28 cellular contexts compared by ENCODE assay signal in genomic region chr15:100211855-100212850, GRCh38.
DNase-seq lines count a peak whose midpoint lies in the region; ATAC-seq, FAIRE-seq and TF ChIP-seq lines count a peak whose summit lies in the region.
"Had no signal": no experiment of that assay in that cellular context is flagged by ENCODE, and none has a peak within 500 bp of the region (broad histone marks: within the 10 kb centered on the region; RNA-seq: fewer than 3 reads in every experiment).

No MANE protein-coding gene starts in this region.

- TF ChIP-seq RAD21 in HepG2 (CRISPR knock-in tag; IDR thresholded peaks at IDR 0.05): no peak

- H3K27me3 ChIP-seq in HUES48 (ENCODE audit: control insufficient read depth, insufficient read depth, low read length) (no peaks in the 10 kb centered on the region), bronchial epithelial cell (ENCODE audit: control insufficient read depth, insufficient read depth, low read length) (no peaks in the 10 kb centered on the region), HepG2 (ENCODE audit: control insufficient read depth in 1 of 2, insufficient read depth in 2 of 2, low read length in 2 of 2) (peaks cover 0 to 3% of the 10 kb centered on the region in 2 experiments; a peak in 1 of 5 replicates), prostate gland (replicated peaks; ENCODE audit: insufficient read depth) (no peaks in the 10 kb centered on the region), ascending aorta (no peaks in the 10 kb centered on the region)
- H3K27me3 ChIP-seq: upper lobe of left lung had no signal

- H3K4me1 Mint-ChIP-seq in progenitor cell of endocrine pancreas (ENCODE audit: low read depth) (peaks cover 11% of the 10 kb centered on the region), glutamatergic neuron (ENCODE audit: low read depth, unreplicated experiment) (peaks cover 2% of the 10 kb centered on the region)

- peak overlapping the region; percentile 75 for H3K4me2 ChIP-seq in HepG2 (ENCODE audit: low read depth, low read length)

- TF ChIP-seq CTCF in bronchial epithelial cell (IDR thresholded peaks at IDR 0.05; ENCODE audit: insufficient read depth, low read length, severe bottlenecking) (no peak), HepG2 (CRISPR knock-in tag; IDR thresholded peaks at IDR 0.05) (no peak), progenitor cell of endocrine pancreas (IDR thresholded peaks at IDR 0.05; ENCODE audit: unreplicated experiment) (no peak), prostate gland (IDR thresholded peaks at IDR 0.05) (no peak), glutamatergic neuron (IDR thresholded peaks at IDR 0.05; ENCODE audit: partially characterized antibody, unreplicated experiment) (no peak), ascending aorta (IDR thresholded peaks at IDR 0.05) (no peak)

- H3K4me1 ChIP-seq in HUES48 (ENCODE audit: control insufficient read depth, insufficient read depth, low read length) (peaks cover 7% of the 10 kb centered on the region), HepG2 (ENCODE audit: insufficient read depth, low read length) (peaks cover 49% of the 10 kb centered on the region), prostate gland (replicated peaks) (no peaks in the 10 kb centered on the region), ascending aorta (peaks cover 3 to 17% of the 10 kb centered on the region in 2 donors)

- H3K4me3 ChIP-seq in HUES48 (ENCODE audit: low read depth, low read length): no peak overlapping the region
- no peak overlapping the region for H3K4me3 ChIP-seq in bronchial epithelial cell (ENCODE audit: low read depth, low read length)
- peak overlapping the region; percentile 3 to 38 (median 22); a peak in 3 of 6 replicates for H3K4me3 ChIP-seq in HepG2 (replicated peaks in 1 of 3; ENCODE audit: insufficient read depth in 1 of 3, low read depth in 2 of 3, low read length in 3 of 3)
- no peak overlapping the region for H3K4me3 ChIP-seq in prostate gland
- no peak overlapping the region for H3K4me3 ChIP-seq in ascending aorta
- H3K4me3 ChIP-seq: K562, lung, upper lobe of left lung had no signal

- CTCF ChIA-PET in HepG2 (lab: Yijun Ruan, JAX; ENCODE audit: low intra/inter-chr PET ratio, low total read pairs): no interaction called here

- FAIRE-seq in bronchial epithelial cell (lab: Jason Lieb, UNC) (peak; percentile 55), HepG2 (lab: Jason Lieb, UNC) (peak; percentile 80)
- FAIRE-seq: GM18507, H1, K562 had no signal

- ATAC-seq in HepG2: peak; percentile 99
- ATAC-seq: activated naive CD4-positive, alpha-beta T cell treated with anti-CD3 and anti-CD28 coated beads, Interleukin-2, amount 50 U/mL, for 72 hours; esophagus mucosa; K562 had no signal

- no peak overlapping the region for H3K9ac ChIP-seq in HUES48 (ENCODE audit: low read depth, low read length)
- peak overlapping the region; percentile 14; the same call in 1 of the 2 replicates for H3K9ac ChIP-seq in HepG2 (ENCODE audit: insufficient read depth, low read depth, low read length)

- intact Hi-C loops in HepG2 (cut with micrococcal nuclease; ENCODE audit: unreplicated experiment): no loop called here
- intact Hi-C loops in prostate gland (cut with DNase I): loop anchor here (2.0 kb wide), 1 partner anchor 19 kb away; no protein-coding TSS in a partner anchor
- intact Hi-C loops in ascending aorta (cut with DNase I): no loop called here

- no peaks in the 10 kb centered on the region for H3K36me3 Mint-ChIP-seq in progenitor cell of endocrine pancreas (ENCODE audit: insufficient read depth)
- H3K36me3 Mint-ChIP-seq in glutamatergic neuron (ENCODE audit: unreplicated experiment): no peaks in the 10 kb centered on the region
- H3K36me3 Mint-ChIP-seq: activated CD4-positive, alpha-beta memory T cell treated with anti-CD3 and anti-CD28 coated beads for 36 hours; activated naive CD4-positive, alpha-beta T cell treated with anti-CD3 and anti-CD28 coated beads, Interleukin-2, amount 50 U/mL, for 72 hours; brain had no signal

- H3K27ac ChIP-seq in HUES48 (ENCODE audit: low read depth, low read length) (peak overlapping the region; percentile 20), HepG2 (ENCODE audit: extremely low read length, insufficient read depth, low read length) (no peak overlapping the region), prostate gland (no peak overlapping the region), ascending aorta (no peak overlapping the region)
- H3K27ac ChIP-seq: HL-60, upper lobe of left lung, WERI-Rb-1 had no signal

- 22% methylated on average over 8 of the region's 11 CpGs for WGBS in HepG2 (ENCODE audit: low lambda C conversion rate)
- 31% methylated on average over 11 of the region's 11 CpGs for WGBS in prostate gland

- POLR2A ChIA-PET in HepG2 (lab: Yijun Ruan, JAX): no interaction called here

- no peak overlapping the region for H2AFZ ChIP-seq in HepG2 (ENCODE audit: low read length)

- BruUV-seq in HepG2 (replicated peaks; lab: Mats Ljungman, UMichigan): no TSS peak

- peak in 1 of 2 experiments; percentile 43; a peak in 1 of 4 replicates for TF ChIP-seq EP300 in HepG2 (IDR thresholded peaks at IDR 0.05; ENCODE audit: low read depth in 2 of 2, low read length in 2 of 2)
- TF ChIP-seq EP300 in HepG2 (CRISPR knock-in tag; IDR thresholded peaks at IDR 0.05; ENCODE audit: borderline replicate concordance): no peak

- DNase-seq in bronchial epithelial cell (ENCODE audit: low read depth): peak; percentile 15
- DNase-seq in HepG2 (ENCODE audit: low spot score): peak; percentile 60
- DNase-seq in progenitor cell of endocrine pancreas (ENCODE audit: low spot score, unreplicated experiment): no peak
- no peak for DNase-seq in prostate gland (ENCODE audit: low spot score)
- no peak for DNase-seq in DMS 273 (lab: John Stamatoyannopoulos, UW; ENCODE audit: unreplicated experiment)
- no peak for DNase-seq in glutamatergic neuron
- no peak for DNase-seq in ascending aorta (ENCODE audit: low spot score in 2 of 2)
- DNase-seq: activated CD4-positive, alpha-beta memory T cell treated with anti-CD3 and anti-CD28 coated beads for 36 hours; activated T-cell treated with anti-CD3 and anti-CD28 coated beads, Interleukin-2, amount 50 U/mL, for 24 hours; CD4-positive, CD25-positive, alpha-beta regulatory T cell; DMS79; MV-4-11; NCI-H187 treated with DMSO at 0.1 percent for 48 hours; NCI-H510A treated with DMSO at 0.1 percent for 48 hours; Right ventricle myocardium superior; stimulated activated naive CD4-positive, alpha-beta T cell treated with Interleukin-2 at 50 U/mL for 16 hours; T-helper 1 cell; upper lobe of left lung; WERI-Rb-1 had no signal

- in situ Hi-C loops in HepG2 (cut with HindIII; ENCODE audit: extremely low pct_ligation_motif_present, low pct_unique_long_range_greater_than_20kb): no loop called here

- H3K9me3 ChIP-seq in HUES48 (ENCODE audit: control insufficient read depth, insufficient read depth, low read length) (no peaks in the 10 kb centered on the region), HepG2 (ENCODE audit: low read length) (no peaks in the 10 kb centered on the region), prostate gland (no peaks in the 10 kb centered on the region), ascending aorta (no peaks in the 10 kb centered on the region)
- H3K9me3 ChIP-seq: upper lobe of left lung had no signal

- TF ChIP-seq POLR2A in HepG2 (IDR thresholded peaks at IDR 0.05; ENCODE audit: insufficient read depth in 1 of 2, low read depth in 2 of 2, low read length in 2 of 2) (no peak), prostate gland (IDR thresholded peaks at IDR 0.05) (no peak)

- H3K27ac Mint-ChIP-seq in progenitor cell of endocrine pancreas (peak overlapping the region; percentile 63), glutamatergic neuron (ENCODE audit: unreplicated experiment) (no peak overlapping the region)
- H3K27ac Mint-ChIP-seq: activated CD4-positive, alpha-beta memory T cell treated with anti-CD3 and anti-CD28 coated beads for 36 hours; activated naive CD4-positive, alpha-beta T cell treated with anti-CD3 and anti-CD28 coated beads, Interleukin-2, amount 50 U/mL, for 72 hours; activated T-cell treated with anti-CD3 and anti-CD28 coated beads, Interleukin-2, amount 50 U/mL, for 24 hours; CD4-positive, CD25-positive, alpha-beta regulatory T cell had no signal

- H3K79me2 ChIP-seq in HepG2 (ENCODE audit: insufficient read depth, low read length): no peaks in the 10 kb centered on the region

- no peaks in the 10 kb centered on the region for H4K20me1 ChIP-seq in HepG2 (ENCODE audit: insufficient read depth, low read length)

- H3K36me3 ChIP-seq in HUES48 (ENCODE audit: control insufficient read depth, insufficient read depth, low read length) (no peaks in the 10 kb centered on the region), bronchial epithelial cell (ENCODE audit: control insufficient read depth, insufficient read depth, low read length) (no peaks in the 10 kb centered on the region), HepG2 (replicated peaks in 1 of 2; ENCODE audit: control insufficient read depth in 1 of 2, insufficient read depth in 2 of 2, low read length in 2 of 2) (no peaks in the 10 kb centered on the region), prostate gland (no peaks in the 10 kb centered on the region), ascending aorta (no peaks in the 10 kb centered on the region)
- H3K36me3 ChIP-seq: upper lobe of left lung, WERI-Rb-1 had no signal

- H3K4me3 Mint-ChIP-seq in progenitor cell of endocrine pancreas (ENCODE audit: low read depth) (no peak overlapping the region), glutamatergic neuron (ENCODE audit: unreplicated experiment) (no peak overlapping the region)
- H3K4me3 Mint-ChIP-seq: activated CD4-positive, alpha-beta memory T cell treated with anti-CD3 and anti-CD28 coated beads for 36 hours; activated T-cell treated with anti-CD3 and anti-CD28 coated beads, Interleukin-2, amount 50 U/mL, for 24 hours; CD4-positive, CD25-positive, alpha-beta regulatory T cell had no signal

- H3K9me3 Mint-ChIP-seq in progenitor cell of endocrine pancreas (ENCODE audit: low read depth): no peaks in the 10 kb centered on the region
- no peaks in the 10 kb centered on the region for H3K9me3 Mint-ChIP-seq in glutamatergic neuron (ENCODE audit: unreplicated experiment)
- H3K9me3 Mint-ChIP-seq: activated CD4-positive, alpha-beta memory T cell treated with anti-CD3 and anti-CD28 coated beads for 36 hours; activated naive CD4-positive, alpha-beta T cell treated with anti-CD3 and anti-CD28 coated beads, Interleukin-2, amount 50 U/mL, for 72 hours; activated T-cell treated with anti-CD3 and anti-CD28 coated beads, Interleukin-2, amount 50 U/mL, for 24 hours had no signal

- no peaks in the 10 kb centered on the region for H3K27me3 Mint-ChIP-seq in progenitor cell of endocrine pancreas
- H3K27me3 Mint-ChIP-seq in glutamatergic neuron (ENCODE audit: unreplicated experiment): peaks cover 2% of the 10 kb centered on the region
- H3K27me3 Mint-ChIP-seq: activated CD4-positive, alpha-beta memory T cell treated with anti-CD3 and anti-CD28 coated beads for 36 hours; activated T-cell treated with anti-CD3 and anti-CD28 coated beads, Interleukin-2, amount 50 U/mL, for 24 hours; CD4-positive, CD25-positive, alpha-beta regulatory T cell had no signal

TF ChIP-seq in HepG2, 621 proteins besides CTCF, POLR2A, EP300 and RAD21 (continues in another document):
- no peak for TF ChIP-seq FOXA3 (CRISPR knock-in tag; IDR thresholded peaks at IDR 0.05)
- TF ChIP-seq KDM6A (CRISPR knock-in tag; IDR thresholded peaks at IDR 0.05; ENCODE audit: low read depth): peak; percentile 47; the same call in 1 of the 2 replicates
- TF ChIP-seq KAT8 (CRISPR knock-in tag; IDR thresholded peaks at IDR 0.05): peak; percentile 34; the same call in 1 of the 2 replicates
- no peak for TF ChIP-seq NFATC3 (CRISPR knock-in tag; IDR thresholded peaks at IDR 0.05)

Comparison
In these comparisons a context has a peak if more than half of its experiments do, and no peak if none do; other contexts are left out.
1. H3K4me3 ChIP-seq: peak in HepG2 (3 of 3); none in HUES48 (single experiment), bronchial epithelial cell (single experiment), prostate gland (0 of 2) and ascending aorta (0 of 2).
2. DNase-seq: peak in bronchial epithelial cell (single experiment) and HepG2 (single experiment); none in progenitor cell of endocrine pancreas (single experiment), prostate gland (single experiment), DMS 273 (single experiment), glutamatergic neuron (single experiment) and ascending aorta (0 of 2).